Comparison of ENCODE assay signal across 23 cellular contexts in genomic region chr2:105071379-105071778, GRCh38. TPM values are rescaled to one million over a fixed set of nuclear protein-coding genes. Genes with fewer than 3 reads are reported as not detected.
A peak's percentile ranks its signal among the peaks of the same experiment; 100 is the strongest.
DNase-seq lines count a peak whose midpoint lies in the region; ATAC-seq and TF ChIP-seq lines count a peak whose summit lies in the region.
"Had no signal": no experiment of that assay in that cellular context is flagged by ENCODE, and none has a peak within 500 bp of the region (broad histone marks: within the 10 kb centered on the region; RNA-seq: fewer than 3 reads in every experiment).

No MANE protein-coding gene starts in this region.

- CTCF ChIA-PET in activated CD8-positive, alpha-beta memory T cell treated with anti-CD3 and anti-CD28 coated beads, Interleukin-2, amount 10 ng/mL, durations not matched to agents 7 days and 5 days (lab: Charles Lee): interaction anchor here (0.6 kb wide), 2 partner anchors 167 to 866 kb away, joined by 3 read pairs; no protein-coding TSS in a partner anchor
- CTCF ChIA-PET in naive thymus-derived CD4-positive, alpha-beta T cell (lab: Charles Lee): no interaction called here

- H3K27ac Mint-ChIP-seq in activated CD8-positive, alpha-beta memory T cell treated with anti-CD3 and anti-CD28 coated beads, Interleukin-2, amount 10 ng/mL, durations not matched to agents 7 days and 5 days: peak overlapping the region; percentile 32
- no peak overlapping the region for H3K27ac Mint-ChIP-seq in central memory CD8-positive, alpha-beta T cell (ENCODE audit: low read depth)
- no peak overlapping the region for H3K27ac Mint-ChIP-seq in naive thymus-derived CD4-positive, alpha-beta T cell
- H3K27ac Mint-ChIP-seq in stimulated activated effector memory CD8-positive, alpha-beta T cell treated with anti-CD3 and anti-CD28 coated beads, Interleukin-12 subunit alpha, Interleukin-12 subunit beta, amount 100 ng/mL, for 72 hours: no peak overlapping the region
- H3K27ac Mint-ChIP-seq: CD4-positive, alpha-beta memory T cell had no signal

- no peak overlapping the region for H3K27ac ChIP-seq in naive thymus-derived CD4-positive, alpha-beta T cell (ENCODE audit: low read depth, low read length)
- H3K27ac ChIP-seq: 22Rv1; A549; BLaER1 treated with 17β-estradiol and CSF1 and Interleukin-3, amounts not matched to agents 10 nM and 100 nM; GM23248 had no signal

- intact Hi-C loops in naive thymus-derived CD4-positive, alpha-beta T cell (cut with micrococcal nuclease): no loop called here

- POLR2A ChIA-PET in naive thymus-derived CD4-positive, alpha-beta T cell (lab: Charles Lee): no interaction called here

- H3K36me3 ChIP-seq in naive thymus-derived CD4-positive, alpha-beta T cell (ENCODE audit: control insufficient read depth in 2 of 3, insufficient read depth in 3 of 3, low read length in 3 of 3): peaks cover 0 to 8% (median 0%) of the 10 kb centered on the region in 3 experiments
- H3K36me3 ChIP-seq: BE2C had no signal

- no peak for ATAC-seq in activated CD8-positive, alpha-beta memory T cell treated with anti-CD3 and anti-CD28 coated beads, Interleukin-2, amount 10 ng/mL, durations not matched to agents 7 days and 5 days
- ATAC-seq in central memory CD8-positive, alpha-beta T cell (replicated peaks; ENCODE audit: extremely low read depth, poor library complexity, severe bottlenecking): peak; percentile 77
- peak; percentile 41 for ATAC-seq in naive thymus-derived CD4-positive, alpha-beta T cell
- peak; percentile 49 for ATAC-seq in stimulated activated effector memory CD8-positive, alpha-beta T cell treated with anti-CD3 and anti-CD28 coated beads, Interleukin-12 subunit alpha, Interleukin-12 subunit beta, amount 100 ng/mL, for 72 hours
- ATAC-seq: A549, HCT116 had no signal

- H3K9me3 Mint-ChIP-seq in activated CD8-positive, alpha-beta memory T cell treated with anti-CD3 and anti-CD28 coated beads, Interleukin-2, amount 10 ng/mL, durations not matched to agents 7 days and 5 days (ENCODE audit: low read depth): no peaks in the 10 kb centered on the region
- no peaks in the 10 kb centered on the region for H3K9me3 Mint-ChIP-seq in central memory CD8-positive, alpha-beta T cell
- no peaks in the 10 kb centered on the region for H3K9me3 Mint-ChIP-seq in naive thymus-derived CD4-positive, alpha-beta T cell
- H3K9me3 Mint-ChIP-seq in stimulated activated effector memory CD8-positive, alpha-beta T cell treated with anti-CD3 and anti-CD28 coated beads, Interleukin-12 subunit alpha, Interleukin-12 subunit beta, amount 100 ng/mL, for 72 hours: no peaks in the 10 kb centered on the region
- H3K9me3 Mint-ChIP-seq: CD4-positive, alpha-beta memory T cell had no signal

- no peaks in the 10 kb centered on the region for H3K27me3 Mint-ChIP-seq in activated CD8-positive, alpha-beta memory T cell treated with anti-CD3 and anti-CD28 coated beads, Interleukin-2, amount 10 ng/mL, durations not matched to agents 7 days and 5 days
- no peaks in the 10 kb centered on the region for H3K27me3 Mint-ChIP-seq in central memory CD8-positive, alpha-beta T cell
- no peaks in the 10 kb centered on the region for H3K27me3 Mint-ChIP-seq in naive thymus-derived CD4-positive, alpha-beta T cell
- H3K27me3 Mint-ChIP-seq: CD4-positive, alpha-beta memory T cell had no signal

- no peak overlapping the region for H3K4me3 Mint-ChIP-seq in activated CD8-positive, alpha-beta memory T cell treated with anti-CD3 and anti-CD28 coated beads, Interleukin-2, amount 10 ng/mL, durations not matched to agents 7 days and 5 days
- H3K4me3 Mint-ChIP-seq in central memory CD8-positive, alpha-beta T cell: no peak overlapping the region
- H3K4me3 Mint-ChIP-seq in naive thymus-derived CD4-positive, alpha-beta T cell: peak overlapping the region in 1 of 10 donors; percentile 13
- H3K4me3 Mint-ChIP-seq in stimulated activated effector memory CD8-positive, alpha-beta T cell treated with anti-CD3 and anti-CD28 coated beads, Interleukin-12 subunit alpha, Interleukin-12 subunit beta, amount 100 ng/mL, for 72 hours: no peak overlapping the region
- H3K4me3 Mint-ChIP-seq: CD4-positive, alpha-beta memory T cell had no signal

- no peak for TF ChIP-seq CTCF in GM20000 (IDR thresholded peaks at IDR 0.05; ENCODE audit: extremely low read depth, missing control alignments)

- no peaks in the 10 kb centered on the region for H3K27me3 ChIP-seq in naive thymus-derived CD4-positive, alpha-beta T cell (ENCODE audit: control insufficient read depth in 2 of 2, insufficient read depth in 2 of 2, low read length in 2 of 2)
- H3K27me3 ChIP-seq: BE2C; BLaER1 treated with 17β-estradiol and CSF1 and Interleukin-3, amounts not matched to agents 10 nM and 100 nM had no signal

- H3K4me1 Mint-ChIP-seq in activated CD8-positive, alpha-beta memory T cell treated with anti-CD3 and anti-CD28 coated beads, Interleukin-2, amount 10 ng/mL, durations not matched to agents 7 days and 5 days: peaks cover 38% of the 10 kb centered on the region
- H3K4me1 Mint-ChIP-seq in central memory CD8-positive, alpha-beta T cell: peaks cover 21% of the 10 kb centered on the region
- H3K4me1 Mint-ChIP-seq in naive thymus-derived CD4-positive, alpha-beta T cell: peaks cover 0 to 25% (median 14%) of the 10 kb centered on the region in 7 donors
- peaks cover 43% of the 10 kb centered on the region for H3K4me1 Mint-ChIP-seq in stimulated activated effector memory CD8-positive, alpha-beta T cell treated with anti-CD3 and anti-CD28 coated beads, Interleukin-12 subunit alpha, Interleukin-12 subunit beta, amount 100 ng/mL, for 72 hours

- H3K4me1 ChIP-seq in naive thymus-derived CD4-positive, alpha-beta T cell (ENCODE audit: control insufficient read depth in 2 of 2, insufficient read depth in 2 of 2, low read length in 2 of 2): no peaks in the 10 kb centered on the region
- H3K4me1 ChIP-seq: BE2C, Caco-2 had no signal

- peaks cover 11% of the 10 kb centered on the region for H3K36me3 Mint-ChIP-seq in activated CD8-positive, alpha-beta memory T cell treated with anti-CD3 and anti-CD28 coated beads, Interleukin-2, amount 10 ng/mL, durations not matched to agents 7 days and 5 days
- peaks cover 3% of the 10 kb centered on the region for H3K36me3 Mint-ChIP-seq in central memory CD8-positive, alpha-beta T cell (ENCODE audit: insufficient read depth)
- H3K36me3 Mint-ChIP-seq in naive thymus-derived CD4-positive, alpha-beta T cell: peaks cover 0 to 58% (median 20%) of the 10 kb centered on the region in 5 donors
- peaks cover 27% of the 10 kb centered on the region for H3K36me3 Mint-ChIP-seq in stimulated activated effector memory CD8-positive, alpha-beta T cell treated with anti-CD3 and anti-CD28 coated beads, Interleukin-12 subunit alpha, Interleukin-12 subunit beta, amount 100 ng/mL, for 72 hours

- no peaks in the 10 kb centered on the region for H3K9me3 ChIP-seq in naive thymus-derived CD4-positive, alpha-beta T cell (ENCODE audit: control insufficient read depth in 2 of 3, low read length in 3 of 3)
- H3K9me3 ChIP-seq: A549, BE2C, Caco-2 had no signal

- no peak for DNase-seq in activated CD8-positive, alpha-beta memory T cell treated with anti-CD3 and anti-CD28 coated beads, Interleukin-2, amount 10 ng/mL, durations not matched to agents 7 days and 5 days
- DNase-seq in activated CD8-positive, alpha-beta memory T cell treated with anti-CD3 and anti-CD28 coated beads, Interleukin-2, amount 50 U/mL, for 48 hours: no peak
- DNase-seq in central memory CD8-positive, alpha-beta T cell (ENCODE audit: low spot score in 2 of 2): no peak
- DNase-seq in naive thymus-derived CD4-positive, alpha-beta T cell: no peak
- DNase-seq in stimulated activated effector memory CD8-positive, alpha-beta T cell treated with anti-CD3 and anti-CD28 coated beads, Interleukin-12 subunit alpha, Interleukin-12 subunit beta, amount 100 ng/mL, for 72 hours (ENCODE audit: low spot score in 2 of 2): no peak
- DNase-seq in DMS114 treated with DMSO at 0.1 percent for 48 hours (lab: John Stamatoyannopoulos, UW; ENCODE audit: unreplicated experiment): no peak
- DNase-seq in NCI-H1092 (lab: John Stamatoyannopoulos, UW): no peak
- no peak for DNase-seq in GM20000 (ENCODE audit: low spot score)
- DNase-seq: ACHN; AML-193; BE2C; Caco-2; CD4-positive, alpha-beta memory T cell; DMS79; EL; GDM1; GM23248; H7 had no signal

- H3K4me3 ChIP-seq in naive thymus-derived CD4-positive, alpha-beta T cell (ENCODE audit: low read length): no peak overlapping the region
- H3K4me3 ChIP-seq: A549; BLaER1 treated with 17β-estradiol and CSF1 and Interleukin-3, amounts not matched to agents 10 nM and 100 nM; GM12878; GM23248 had no signal

RNA-seq across cellular contexts. Expression of gene MRPS9, which starts 33.5 kb away (rescaled TPM):
- total RNA-seq in activated CD8-positive, alpha-beta memory T cell treated with anti-CD3 and anti-CD28 coated beads, Interleukin-2, amount 10 ng/mL, durations not matched to agents 7 days and 5 days: 10 to 100 TPM; 24.5 to 30.8 TPM
- 10 to 100 TPM; 12.5 to 23.6 (median 21.3) TPM for total RNA-seq in naive thymus-derived CD4-positive, alpha-beta T cell
- polyA plus RNA-seq in naive thymus-derived CD4-positive, alpha-beta T cell: 10 to 100 TPM; 28.9 to 40.3 TPM
